8 cellular contexts compared by ENCODE assay signal in genomic region chr4:80073362-80074008, GRCh38. TPM values are rescaled to one million over a fixed set of nuclear protein-coding genes. Genes with fewer than 3 reads are reported as not detected.
DNase-seq lines count a peak whose midpoint lies in the region; ATAC-seq and TF ChIP-seq lines count a peak whose summit lies in the region.

No MANE protein-coding gene starts in this region.

- no peak for TF ChIP-seq RAD21 in SK-N-SH (IDR thresholded peaks at IDR 0.05; ENCODE audit: low read length)

- H4K20me1 ChIP-seq in SK-N-SH (ENCODE audit: insufficient read depth): no peaks in the 10 kb centered on the region

- TF ChIP-seq CTCF in SK-N-SH (IDR thresholded peaks at IDR 0.05) (no peak), Peyer's patch (IDR thresholded peaks at IDR 0.05) (no peak)

- no peak; a peak in 1 of 4 replicates for TF ChIP-seq EP300 in SK-N-SH (IDR thresholded peaks at IDR 0.05; ENCODE audit: borderline replicate concordance in 1 of 2, low read depth in 1 of 2, low read length in 1 of 2)

- CTCF ChIA-PET in SK-N-SH (lab: Yijun Ruan, JAX): interaction anchor here (0.6 to 1.6 kb wide), 6 partner anchors 16 to 276 kb away, joined by 3 to 5 read pairs (median 4); no protein-coding TSS in a partner anchor

- peaks cover 0 to 2% of the 10 kb centered on the region in 2 donors for H3K27me3 Mint-ChIP-seq in natural killer cell treated with Interleukin-12 subunit alpha and Interleukin-12 subunit beta and Interleukin-15 and Interleukin-18, amount 100 ng/mL, for 72 hours

- H3K36me3 ChIP-seq in SK-N-SH (replicated peaks in 1 of 2; ENCODE audit: control insufficient read depth in 1 of 2, insufficient read depth in 2 of 2, low read length in 1 of 2) (peaks cover 9 to 17% of the 10 kb centered on the region in 2 experiments), Peyer's patch (peaks cover 0 to 3% (median 0%) of the 10 kb centered on the region in 3 donors), duodenal mucosa (ENCODE audit: control insufficient read depth in 1 of 2, insufficient read depth in 2 of 2, low read length in 2 of 2) (peaks cover 0 to 10% of the 10 kb centered on the region in 2 donors)

- H3K4me3 ChIP-seq in SK-N-SH (ENCODE audit: low read depth in 2 of 2, low read length in 1 of 2) (peak overlapping the region; percentile 96 to 97), Peyer's patch (peak overlapping the region; percentile 73 to 96 (median 74)), duodenal mucosa (ENCODE audit: low read depth in 1 of 2, low read length in 2 of 2) (peak overlapping the region; percentile 82 to 93)

- H3K27me3 ChIP-seq in SK-N-SH (ENCODE audit: insufficient read depth): no peaks in the 10 kb centered on the region
- H3K27me3 ChIP-seq in Peyer's patch: no peaks in the 10 kb centered on the region
- H3K27me3 ChIP-seq in duodenal mucosa (ENCODE audit: control insufficient read depth in 1 of 2, insufficient read depth in 2 of 2, low read length in 2 of 2): no peaks in the 10 kb centered on the region

- H3K4me3 Mint-ChIP-seq in natural killer cell treated with Interleukin-12 subunit alpha and Interleukin-12 subunit beta and Interleukin-15 and Interleukin-18, amount 100 ng/mL, for 72 hours: peak overlapping the region; percentile 89

- peaks cover 36 to 82% of the 10 kb centered on the region in 2 donors for H3K4me1 Mint-ChIP-seq in natural killer cell treated with Interleukin-12 subunit alpha and Interleukin-12 subunit beta and Interleukin-15 and Interleukin-18, amount 100 ng/mL, for 72 hours (ENCODE audit: low read depth in 2 of 2)

- no peak for TF ChIP-seq POLR2A in Peyer's patch (IDR thresholded peaks at IDR 0.05)

- DNase-seq in SK-N-SH (no peak), Peyer's patch (peak in 2 of 3 donors; percentile 55 to 59), cerebellar cortex (ENCODE audit: low spot score) (no peak)
- no peak for DNase-seq in natural killer cell treated with Interleukin-12 subunit alpha and Interleukin-12 subunit beta and Interleukin-15 and Interleukin-18, amount 100 ng/mL, for 72 hours (ENCODE audit: low spot score)
- no peak for DNase-seq in effector CD8-positive, alpha-beta T cell (lab: John Stamatoyannopoulos, UW)

- no peaks in the 10 kb centered on the region for H3K9me3 Mint-ChIP-seq in natural killer cell treated with Interleukin-12 subunit alpha and Interleukin-12 subunit beta and Interleukin-15 and Interleukin-18, amount 100 ng/mL, for 72 hours

- H3K36me3 Mint-ChIP-seq in natural killer cell treated with Interleukin-12 subunit alpha and Interleukin-12 subunit beta and Interleukin-15 and Interleukin-18, amount 100 ng/mL, for 72 hours: peaks cover 15% of the 10 kb centered on the region

- peaks cover 57% of the 10 kb centered on the region for H3K79me2 ChIP-seq in SK-N-SH (ENCODE audit: insufficient read depth)

- WGBS in SK-N-SH (ENCODE audit: low lambda C conversion rate): 41% methylated on average over 6 of the region's 6 CpGs

- peak overlapping the region; percentile 54 to 81 for H3K27ac Mint-ChIP-seq in natural killer cell treated with Interleukin-12 subunit alpha and Interleukin-12 subunit beta and Interleukin-15 and Interleukin-18, amount 100 ng/mL, for 72 hours

- ATAC-seq in SK-N-SH treated with all-trans-retinoic acid at 6 μM for 48 hours (no peak), HG02885 (IDR thresholded peaks at IDR 0.05; ENCODE audit: poor library complexity, unreplicated experiment) (peak; percentile 67)
- peak; percentile 47 to 63 for ATAC-seq in natural killer cell treated with Interleukin-12 subunit alpha and Interleukin-12 subunit beta and Interleukin-15 and Interleukin-18, amount 100 ng/mL, for 72 hours

- H3K9me2 ChIP-seq in SK-N-SH: no peaks in the 10 kb centered on the region

- H3F3A ChIP-seq in SK-N-SH (replicated peaks; ENCODE audit: insufficient read depth): peaks cover 50% of the 10 kb centered on the region

- peak overlapping the region; percentile 83 for H3K4me2 ChIP-seq in SK-N-SH

- H3K9me3 ChIP-seq in SK-N-SH (no peaks in the 10 kb centered on the region), Peyer's patch (no peaks in the 10 kb centered on the region), duodenal mucosa (ENCODE audit: control insufficient read depth in 1 of 2, low read length in 2 of 2) (no peaks in the 10 kb centered on the region)

- peaks cover 12 to 19% of the 10 kb centered on the region in 2 experiments for H3K4me1 ChIP-seq in SK-N-SH (ENCODE audit: control insufficient read depth in 1 of 2, insufficient read depth in 2 of 2, low read depth in 1 of 2, low read length in 1 of 2)
- peaks cover 0 to 24% (median 0%) of the 10 kb centered on the region in 4 donors for H3K4me1 ChIP-seq in Peyer's patch
- peaks cover 33 to 37% of the 10 kb centered on the region in 2 donors for H3K4me1 ChIP-seq in duodenal mucosa (ENCODE audit: control insufficient read depth in 1 of 2, insufficient read depth in 2 of 2, low read length in 2 of 2)

- H3K9ac ChIP-seq in SK-N-SH (peak overlapping the region; percentile 87), duodenal mucosa (ENCODE audit: low read depth in 1 of 2, low read length in 2 of 2) (peak overlapping the region; percentile 62 to 89)

- peak overlapping the region; percentile 77 for H2AFZ ChIP-seq in SK-N-SH (ENCODE audit: low read depth)

- POLR2A ChIA-PET in SK-N-SH (lab: Yijun Ruan, JAX): interaction anchor here (1.2 to 1.3 kb wide), 3 partner anchors 21 to 124 kb away, joined by 3 to 5 read pairs (median 5); partner anchors contain the start of gene PRDM8

- H3K27ac ChIP-seq in SK-N-SH (ENCODE audit: low read depth in 2 of 2, low read length in 1 of 2) (peak overlapping the region; percentile 88 to 92), Peyer's patch (peak overlapping the region; percentile 90 to 96 (median 90)), duodenal mucosa (ENCODE audit: low read depth, low read length) (peak overlapping the region; percentile 91)

TF ChIP-seq in SK-N-SH, 30 proteins besides CTCF, POLR2A, EP300 and RAD21:
- TF ChIP-seq POLR2AphosphoS5 (IDR thresholded peaks at IDR 0.05; ENCODE audit: low read depth, low read length) (no peak), TAF1 (IDR thresholded peaks at IDR 0.05; ENCODE audit: borderline replicate concordance, low read depth, low read length) (no peak)
- TF ChIP-seq, protein P1, sequence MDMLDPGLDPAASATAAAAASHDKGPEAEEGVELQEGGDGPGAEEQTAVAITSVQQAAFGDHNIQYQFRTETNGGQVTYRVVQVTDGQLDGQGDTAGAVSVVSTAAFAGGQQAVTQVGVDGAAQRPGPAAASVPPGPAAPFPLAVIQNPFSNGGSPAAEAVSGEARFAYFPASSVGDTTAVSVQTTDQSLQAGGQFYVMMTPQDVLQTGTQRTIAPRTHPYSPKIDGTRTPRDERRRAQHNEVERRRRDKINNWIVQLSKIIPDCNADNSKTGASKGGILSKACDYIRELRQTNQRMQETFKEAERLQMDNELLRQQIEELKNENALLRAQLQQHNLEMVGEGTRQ (IDR thresholded peaks at IDR 0.05; ENCODE audit: borderline replicate concordance, low read depth, low read length): no peak
- TF ChIP-seq, protein P2, sequence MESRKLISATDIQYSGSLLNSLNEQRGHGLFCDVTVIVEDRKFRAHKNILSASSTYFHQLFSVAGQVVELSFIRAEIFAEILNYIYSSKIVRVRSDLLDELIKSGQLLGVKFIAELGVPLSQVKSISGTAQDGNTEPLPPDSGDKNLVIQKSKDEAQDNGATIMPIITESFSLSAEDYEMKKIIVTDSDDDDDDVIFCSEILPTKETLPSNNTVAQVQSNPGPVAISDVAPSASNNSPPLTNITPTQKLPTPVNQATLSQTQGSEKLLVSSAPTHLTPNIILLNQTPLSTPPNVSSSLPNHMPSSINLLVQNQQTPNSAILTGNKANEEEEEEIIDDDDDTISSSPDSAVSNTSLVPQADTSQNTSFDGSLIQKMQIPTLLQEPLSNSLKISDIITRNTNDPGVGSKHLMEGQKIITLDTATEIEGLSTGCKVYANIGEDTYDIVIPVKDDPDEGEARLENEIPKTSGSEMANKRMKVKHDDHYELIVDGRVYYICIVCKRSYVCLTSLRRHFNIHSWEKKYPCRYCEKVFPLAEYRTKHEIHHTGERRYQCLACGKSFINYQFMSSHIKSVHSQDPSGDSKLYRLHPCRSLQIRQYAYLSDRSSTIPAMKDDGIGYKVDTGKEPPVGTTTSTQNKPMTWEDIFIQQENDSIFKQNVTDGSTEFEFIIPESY (IDR thresholded peaks at IDR 0.05; ENCODE audit: borderline replicate concordance, low read depth): 0 out of 2 replicates have a peak, but pooled peaks have one; percentile 16

TF ChIP-seq in SK-N-SH treated with all-trans-retinoic acid at 6 μM for 48 hours, 23 proteins besides CTCF, POLR2A, EP300 and RAD21:
- TF ChIP-seq POU6F1 (CRISPR knock-in tag; IDR thresholded peaks at IDR 0.05; ENCODE audit: borderline replicate concordance, low read depth): no peak
- no peak for TF ChIP-seq ZC3H10 (CRISPR knock-in tag; IDR thresholded peaks at IDR 0.05)
- no peak for TF ChIP-seq PPARA (CRISPR knock-in tag; IDR thresholded peaks at IDR 0.05; ENCODE audit: borderline replicate concordance)
- no peak for TF ChIP-seq CSDC2 (CRISPR knock-in tag; IDR thresholded peaks at IDR 0.05)

RNA-seq across cellular contexts. Expression of gene ANTXR2, which starts 0.5 kb away (rescaled TPM):
- polyA plus RNA-seq in SK-N-SH (2012; rRNA removed): 48.8 and 60.7 TPM in 2 replicates
- 87.3 and 97.5 TPM in 2 replicates for polyA plus RNA-seq in SK-N-SH (2012; cell fraction: cytosol; rRNA removed)
- polyA plus RNA-seq in SK-N-SH (2012; cell fraction: nucleus; rRNA removed): 24.9 and 72.8 TPM in 2 replicates
- total RNA-seq in Peyer's patch: 10 to 100 TPM; 33.5 to 57.8 (median 47.3) TPM
- total RNA-seq in natural killer cell treated with Interleukin-12 subunit alpha and Interleukin-12 subunit beta and Interleukin-15 and Interleukin-18, amount 100 ng/mL, for 72 hours: 10 to 100 TPM; 38.6 to 60.1 TPM

Comparison
In these comparisons a context has a peak if more than half of its experiments do, and no peak if none do; other contexts are left out.
1. DNase-seq: peak in Peyer's patch (2 of 3); none in SK-N-SH (single experiment), natural killer cell treated with Interleukin-12 subunit alpha and Interleukin-12 subunit beta and Interleukin-15 and Interleukin-18, amount 100 ng/mL, for 72 hours (single experiment), effector CD8-positive, alpha-beta T cell (single experiment) and cerebellar cortex (single experiment).
2. Peak in every context shown above with its lines, with median percentiles within 50 percentile points of each other: H3K27ac ChIP-seq and H3K4me3 ChIP-seq.